In genomic region chr1:117180571-117180970, GRCh38 we compare ENCODE assay signal across 31 cellular contexts. TPM values are rescaled to one million over a fixed set of nuclear protein-coding genes. Genes with fewer than 3 reads are reported as not detected.
DNase-seq lines count a peak whose midpoint lies in the region; ATAC-seq, FAIRE-seq and TF ChIP-seq lines count a peak whose summit lies in the region.
"Had no signal": no experiment of that assay in that cellular context is flagged by ENCODE, and none has a peak within 500 bp of the region (broad histone marks: within the 10 kb centered on the region; RNA-seq: fewer than 3 reads in every experiment).

No MANE protein-coding gene starts in this region.

- peak overlapping the region; percentile 14 for H2AFZ ChIP-seq in neuronal stem cell (ENCODE audit: low read length)
- H2AFZ ChIP-seq: GM23248 had no signal

- no peak overlapping the region for H4K8ac ChIP-seq in neuronal stem cell (ENCODE audit: low read depth, low read length)

- no peaks in the 10 kb centered on the region for H3K9me3 ChIP-seq in right cardiac atrium (ENCODE audit: control insufficient read depth, low read length)
- no peaks in the 10 kb centered on the region for H3K9me3 ChIP-seq in right atrium auricular region
- H3K9me3 ChIP-seq in SJCRH30 (replicated peaks) = no peaks in the 10 kb centered on the region
- H3K9me3 ChIP-seq in neuronal stem cell (replicated peaks in 1 of 2; ENCODE audit: control insufficient read depth in 2 of 2, insufficient read depth in 1 of 2, low read depth in 1 of 2, low read length in 2 of 2) = no peaks in the 10 kb centered on the region
- H3K9me3 ChIP-seq: BLaER1, Caco-2, esophagus muscularis mucosa, heart right ventricle, transverse colon had no signal

- H3K14ac ChIP-seq in neuronal stem cell (ENCODE audit: low read length) = no peak overlapping the region

- H2BK5ac ChIP-seq in neuronal stem cell (ENCODE audit: low read length) = no peak overlapping the region

- FAIRE-seq in H54 (lab: Jason Lieb, UNC) = no peak
- FAIRE-seq: GM12891, small intestine had no signal

- peak overlapping the region; percentile 27 for H3K27ac ChIP-seq in right cardiac atrium (ENCODE audit: low read length)
- no peak overlapping the region for H3K27ac ChIP-seq in right atrium auricular region
- peak overlapping the region; percentile 87; the same call in 1 of the 2 replicates for H3K27ac ChIP-seq in SJCRH30
- H3K27ac ChIP-seq in neuronal stem cell (replicated peaks; ENCODE audit: low read length) = peak overlapping the region; percentile 53
- H3K27ac ChIP-seq: BLaER1, esophagus muscularis mucosa, foreskin keratinocyte, GM23248, heart right ventricle, HL-60, transverse colon had no signal

- no peaks in the 10 kb centered on the region for H3K27me3 ChIP-seq in right cardiac atrium (ENCODE audit: control insufficient read depth, insufficient read depth)
- no peaks in the 10 kb centered on the region for H3K27me3 ChIP-seq in right atrium auricular region
- H3K27me3 ChIP-seq in SJCRH30 = no peaks in the 10 kb centered on the region
- H3K27me3 ChIP-seq in neuronal stem cell (ENCODE audit: control insufficient read depth in 3 of 3, insufficient read depth in 3 of 3, low read depth in 1 of 3, low read length in 3 of 3) = no peaks in the 10 kb centered on the region
- H3K27me3 ChIP-seq: BLaER1, esophagus muscularis mucosa, foreskin keratinocyte, heart right ventricle, transverse colon had no signal

- H2AK5ac ChIP-seq in neuronal stem cell (ENCODE audit: low read depth, low read length) = no peak overlapping the region

- H3K23ac ChIP-seq in neuronal stem cell (ENCODE audit: low read depth, low read length, poor library complexity) = no peak overlapping the region

- H4K91ac ChIP-seq in neuronal stem cell (ENCODE audit: low read depth, low read length, poor library complexity) = no peak overlapping the region

- no peak overlapping the region for H3K9ac ChIP-seq in neuronal stem cell (ENCODE audit: low read depth, low read length, poor library complexity)
- H3K9ac ChIP-seq: BLaER1, GM23248 had no signal

- no peak overlapping the region for H3K4ac ChIP-seq in neuronal stem cell (ENCODE audit: low read length)

- H2BK120ac ChIP-seq in neuronal stem cell (ENCODE audit: low read depth, low read length) = no peak overlapping the region

- 65% methylated on average over 2 of the region's 2 CpGs for WGBS in right cardiac atrium
- no CpG with 5 or more reads among the region's 2 CpGs for WGBS in neuronal stem cell (ENCODE audit: extremely low coverage in 2 of 2, insufficient read length in 2 of 2, insufficient replicate concordance in 1 of 2), 2 donors

- peak in 1 of 2 donors; percentile 48 for ATAC-seq in right cardiac atrium
- ATAC-seq: foreskin keratinocyte; heart right ventricle; stimulated activated naive CD8-positive, alpha-beta T cell treated with anti-CD3 and anti-CD28 coated beads, Interleukin-15, amount 100 ng/mL, for 72 hours had no signal

- H3K18ac ChIP-seq in neuronal stem cell (ENCODE audit: low read length) = no peak overlapping the region

- DNase-seq in right cardiac atrium = no peak
- DNase-seq in right atrium auricular region (ENCODE audit: low spot score) = no peak
- peak; percentile 27 to 64 for DNase-seq in SJCRH30
- DNase-seq in neuronal stem cell (ENCODE audit: low spot score) = peak; percentile 29
- no peak for DNase-seq in NCI-H1436 (lab: John Stamatoyannopoulos, UW)
- DNase-seq in H54 (ENCODE audit: insufficient read length, low spot score) = no peak
- DNase-seq in activated T-cell treated with anti-CD3 and anti-CD28 coated beads, Interleukin-2, amount 50 U/mL, for 1 hour = no peak
- DNase-seq in A172 (ENCODE audit: low spot score) = no peak
- DNase-seq: activated CD4-positive, alpha-beta T cell treated with anti-CD3 and anti-CD28 coated beads for 4 hours; activated effector memory CD4-positive, alpha-beta T cell treated with anti-CD3 and anti-CD28 coated beads, Interleukin-2, amount 50 U/mL, for 16 hours; activated naive CD8-positive, alpha-beta T cell treated with anti-CD3 and anti-CD28 coated beads for 36 hours; activated T-cell treated with anti-CD3 and anti-CD28 coated beads for 4 hours; aorta; Caco-2; caudate nucleus; foreskin keratinocyte; GM23248; heart right ventricle; kidney glomerular epithelial cell; NK-92 treated with Interleukin-12 subunit alpha and Interleukin-12 subunit beta, amount 100 ng/mL, for 24 hours; PC-9; Right ventricle myocardium superior; small intestine; stimulated activated naive CD8-positive, alpha-beta T cell treated with anti-CD3 and anti-CD28 coated beads, Interleukin-15, amount 100 ng/mL, for 72 hours; transverse colon had no signal

- intact Hi-C loops in right cardiac atrium (cut with DNase I) = loop anchor here in 1 of 4 donors (10.0 kb wide), 1 partner anchor 54 kb away; no protein-coding TSS in a partner anchor

- H3K4me3 ChIP-seq in right cardiac atrium (ENCODE audit: low read length) = no peak overlapping the region
- no peak overlapping the region for H3K4me3 ChIP-seq in right atrium auricular region
- no peak overlapping the region for H3K4me3 ChIP-seq in SJCRH30
- H3K4me3 ChIP-seq in neuronal stem cell (ENCODE audit: low read length in 2 of 2) = no peak overlapping the region
- H3K4me3 ChIP-seq: BLaER1, esophagus muscularis mucosa, GM23248, heart right ventricle, PC-9, transverse colon had no signal

- no peak for TF ChIP-seq CTCF in right atrium auricular region (IDR thresholded peaks at IDR 0.05)

- H2BK12ac ChIP-seq in neuronal stem cell (ENCODE audit: low read length) = no peak overlapping the region

- H3K4me1 ChIP-seq in right cardiac atrium (ENCODE audit: control insufficient read depth, insufficient read depth, low read length) (peaks cover 6% of the 10 kb centered on the region), right atrium auricular region (peaks cover 0 to 4% of the 10 kb centered on the region in 2 donors), SJCRH30 (peaks cover 63% of the 10 kb centered on the region), neuronal stem cell (ENCODE audit: control insufficient read depth in 2 of 2, insufficient read depth in 1 of 2, low read depth in 1 of 2, low read length in 2 of 2) (peaks cover 18 to 19% of the 10 kb centered on the region in 2 donors)
- H3K4me1 ChIP-seq: BLaER1, esophagus muscularis mucosa, heart right ventricle, transverse colon had no signal

- H2BK15ac ChIP-seq in neuronal stem cell (ENCODE audit: low read length) = no peak overlapping the region

- no peaks in the 10 kb centered on the region for H3K36me3 ChIP-seq in right atrium auricular region
- no peaks in the 10 kb centered on the region for H3K36me3 ChIP-seq in SJCRH30
- H3K36me3 ChIP-seq in neuronal stem cell (replicated peaks in 1 of 2; ENCODE audit: control insufficient read depth in 2 of 2, insufficient read depth in 2 of 2, low read length in 2 of 2) = no peaks in the 10 kb centered on the region
- H3K36me3 ChIP-seq: BLaER1, esophagus muscularis mucosa, heart right ventricle, transverse colon had no signal

- no peak for TF ChIP-seq POLR2A in H54 (IDR thresholded peaks at IDR 0.05; ENCODE audit: low read depth, low read length)

- no peaks in the 10 kb centered on the region for H3K79me1 ChIP-seq in neuronal stem cell (ENCODE audit: low read depth, low read length)

- no peak overlapping the region for H3K4me2 ChIP-seq in neuronal stem cell (ENCODE audit: insufficient read depth, low read length, poor library complexity, severe bottlenecking)
- H3K4me2 ChIP-seq: BLaER1 had no signal

RNA-seq across cellular contexts. Expression of gene VTCN1, which starts 30.2 kb away (rescaled TPM):
- total RNA-seq in right cardiac atrium (under 1 TPM in 2 of 4 donors, not detected in 2; 0.11 to 0.25 TPM), right atrium auricular region (not detected)
- polyA plus RNA-seq in right cardiac atrium = 0.05 TPM
- total RNA-seq in SJCRH30 (2014; rRNA removed; shearing (Covaris generic)) = 0.40 and 0.41 TPM in 2 replicates
- polyA plus RNA-seq in neuronal stem cell (2013, experiment 1 of 2) = 0.31 TPM
- 0.40 TPM for polyA plus RNA-seq in neuronal stem cell (2013, experiment 2 of 2)
- not detected in 2 replicates for total RNA-seq in A172 (2014; rRNA removed; shearing (Covaris generic))
- total RNA-seq: activated naive CD8-positive, alpha-beta T cell treated with anti-CD3 and anti-CD28 coated beads for 36 hours; esophagus muscularis mucosa; foreskin keratinocyte; GM23248; lung microvascular endothelial cell; NCI-H460; Right ventricle myocardium superior; transverse colon had no signal
- polyA plus RNA-seq: foreskin keratinocyte, GM23248, heart right ventricle had no signal

RNA-seq across cellular contexts. Expression of gene TRIM45, which starts 59.0 kb away (rescaled TPM):
- total RNA-seq in right cardiac atrium (10 to 100 TPM in 3 of 4 donors, 1 to 10 TPM in 1; 8.9 to 21.9 (median 18.6) TPM), right atrium auricular region (10 to 100 TPM in 1 of 2 donors, 1 to 10 TPM in 1; 4.8 to 10.9 TPM)
- 11.5 TPM for polyA plus RNA-seq in right cardiac atrium
- 15.9 and 16.1 TPM in 2 replicates for total RNA-seq in SJCRH30 (2014; rRNA removed; shearing (Covaris generic))
- polyA plus RNA-seq in neuronal stem cell (2013, experiment 1 of 2) = 19.1 TPM
- polyA plus RNA-seq in neuronal stem cell (2013, experiment 2 of 2) = 19.2 TPM
- 2.6 and 6.0 TPM in 2 replicates for total RNA-seq in A172 (2014; rRNA removed; shearing (Covaris generic))

Comparison
In these comparisons a context has a peak if more than half of its experiments do, and no peak if none do; other contexts are left out.
1. H3K27ac ChIP-seq: peak in right cardiac atrium (single experiment), SJCRH30 (single experiment) and neuronal stem cell (single experiment); none in right atrium auricular region (0 of 2).
2. DNase-seq: peak in SJCRH30 (2 of 2) and neuronal stem cell (single experiment); none in right cardiac atrium (0 of 3), right atrium auricular region (single experiment), NCI-H1436 (single experiment), H54 (single experiment), activated T-cell treated with anti-CD3 and anti-CD28 coated beads, Interleukin-2, amount 50 U/mL, for 1 hour (single experiment) and A172 (single experiment).